Comparison of ENCODE assay signal across 8 cellular contexts in the genomic region with DNA sequence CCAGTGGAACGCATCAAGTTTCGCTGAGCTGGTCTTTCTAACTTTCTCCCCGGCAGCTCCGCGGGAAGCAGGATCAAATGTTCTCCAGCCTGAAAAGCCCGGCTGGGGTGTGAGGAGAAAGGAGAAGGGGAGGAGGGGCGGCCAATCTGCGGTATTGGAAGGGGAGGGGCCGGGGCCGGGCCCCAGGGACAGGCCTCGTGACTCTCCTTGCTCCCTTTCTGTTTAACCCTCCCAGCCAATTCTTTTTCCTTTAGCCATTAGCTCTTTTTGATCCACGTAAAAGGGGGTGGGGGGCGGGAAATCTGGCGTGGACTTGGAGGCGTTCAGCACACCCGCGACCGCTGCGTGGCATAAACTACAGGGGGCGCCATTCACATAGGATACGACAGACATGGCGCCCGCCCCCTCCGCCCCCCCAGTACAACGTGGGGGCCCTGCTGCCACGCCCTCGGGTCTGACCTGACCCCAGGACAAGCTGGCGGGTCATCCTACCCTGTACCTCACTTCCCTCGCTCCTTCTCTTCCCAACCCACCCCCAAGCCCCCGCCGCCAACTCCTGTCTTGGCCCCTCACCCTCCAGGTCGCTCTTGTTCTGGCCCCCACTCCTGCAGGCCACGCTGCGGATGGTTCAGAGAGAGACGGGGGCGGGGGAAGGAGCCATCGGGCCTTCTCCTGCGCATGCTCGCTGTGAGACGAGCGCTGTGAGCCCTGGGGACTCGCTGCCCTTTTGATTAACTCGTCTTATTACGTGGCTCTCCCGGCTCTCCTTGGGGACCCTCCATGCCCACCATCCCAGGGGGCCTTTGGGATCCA. TPM values are rescaled to one million over a fixed set of nuclear protein-coding genes. Genes with fewer than 3 reads are reported as not detected.
DNase-seq lines count a peak whose midpoint lies in the region; ATAC-seq, FAIRE-seq and TF ChIP-seq lines count a peak whose summit lies in the region.

No MANE protein-coding gene starts in this region.

- peak overlapping the region; percentile 82 for H3K4me2 ChIP-seq in astrocyte (ENCODE audit: low read length)

- peaks cover 6% of the 10 kb centered on the region for H3K4me1 Mint-ChIP-seq in T-helper 2 cell treated with Interferon-gamma antibody and Interleukin-4, amounts not matched to agents 5 μg/mL and 100 μg/mL, for 36 hours (ENCODE audit: low read depth)
- H3K4me1 Mint-ChIP-seq in astrocyte (ENCODE audit: low read depth, unreplicated experiment) = peaks cover 5% of the 10 kb centered on the region

- peak; percentile 65 for ATAC-seq in HG03432 (IDR thresholded peaks at IDR 0.05; ENCODE audit: unreplicated experiment)

- H3K27ac ChIP-seq in astrocyte (ENCODE audit: low read depth, low read length) = peak overlapping the region; percentile 11
- H3K27ac ChIP-seq in uterus = peak overlapping the region; percentile 85 to 91

- no peaks in the 10 kb centered on the region for H3K79me2 ChIP-seq in astrocyte (ENCODE audit: insufficient read depth, low read length)

- no peak for FAIRE-seq in astrocyte (lab: Jason Lieb, UNC)

- TF ChIP-seq POLR2A in uterus (IDR thresholded peaks at IDR 0.05) = no peak

- H3K4me1 ChIP-seq in astrocyte (ENCODE audit: insufficient read depth, low read length) (peaks cover 4% of the 10 kb centered on the region), uterus (no peaks in the 10 kb centered on the region)

- DNase-seq in GM12865 (ENCODE audit: low read depth) (peak; percentile 82), astrocyte (ENCODE audit: low read depth) (peak; percentile 81), hippocampal formation (lab: John Stamatoyannopoulos, UW) (peak; percentile 67 to 85), retina (peak; percentile 86), uterus (peak; percentile 83 to 86), GDM1 (lab: John Stamatoyannopoulos, UW) (no peak)
- DNase-seq in T-helper 2 cell treated with Interferon-gamma antibody and Interleukin-4, amounts not matched to agents 5 μg/mL and 100 μg/mL, for 36 hours (ENCODE audit: low spot score) = peak; percentile 54

- H3K36me3 ChIP-seq in astrocyte (ENCODE audit: insufficient read depth, low read length) (no peaks in the 10 kb centered on the region), uterus (no peaks in the 10 kb centered on the region)

- H3K36me3 Mint-ChIP-seq in T-helper 2 cell treated with Interferon-gamma antibody and Interleukin-4, amounts not matched to agents 5 μg/mL and 100 μg/mL, for 36 hours (ENCODE audit: low read depth) = no peaks in the 10 kb centered on the region
- no peaks in the 10 kb centered on the region for H3K36me3 Mint-ChIP-seq in astrocyte (ENCODE audit: low read depth, unreplicated experiment)

- TF ChIP-seq CTCF in GM12865 (IDR thresholded peaks at IDR 0.05; ENCODE audit: insufficient read depth, low read depth, low read length, missing control alignments) (peak; percentile 67), astrocyte (IDR thresholded peaks at IDR 0.05; ENCODE audit: insufficient read depth, low read depth, low read length) (peak; percentile 21), uterus (IDR thresholded peaks at IDR 0.05) (peak; percentile 50 to 83 (median 68))

- H3K4me3 ChIP-seq in GM12865 (ENCODE audit: low read depth, low read length) = peak overlapping the region; percentile 47
- H3K4me3 ChIP-seq in astrocyte (ENCODE audit: insufficient read depth, low read depth, low read length) = peak overlapping the region; percentile 34
- peak overlapping the region; percentile 41 to 49 for H3K4me3 ChIP-seq in uterus

- H3K9ac ChIP-seq in astrocyte (ENCODE audit: low read length) = peak overlapping the region; percentile 62

- H3K9me3 ChIP-seq in astrocyte (ENCODE audit: insufficient read depth, low read depth, low read length) (no peaks in the 10 kb centered on the region), uterus (no peaks in the 10 kb centered on the region)

- no peaks in the 10 kb centered on the region for H3K9me3 Mint-ChIP-seq in T-helper 2 cell treated with Interferon-gamma antibody and Interleukin-4, amounts not matched to agents 5 μg/mL and 100 μg/mL, for 36 hours
- no peaks in the 10 kb centered on the region for H3K9me3 Mint-ChIP-seq in astrocyte (ENCODE audit: unreplicated experiment)

- intact Hi-C loops in uterus (cut with DNase I; ENCODE audit: low total_unique reads) = no loop called here

- H4K20me1 ChIP-seq in astrocyte (ENCODE audit: insufficient read depth, low read length) = no peaks in the 10 kb centered on the region

- H2AFZ ChIP-seq in astrocyte (ENCODE audit: low read depth, low read length) = peak overlapping the region; percentile 70

- H3K4me3 Mint-ChIP-seq in T-helper 2 cell treated with Interferon-gamma antibody and Interleukin-4, amounts not matched to agents 5 μg/mL and 100 μg/mL, for 36 hours = peak overlapping the region; percentile 64
- H3K4me3 Mint-ChIP-seq in astrocyte (ENCODE audit: unreplicated experiment) = peak overlapping the region; percentile 80

- no peak overlapping the region for H3K27ac Mint-ChIP-seq in T-helper 2 cell treated with Interferon-gamma antibody and Interleukin-4, amounts not matched to agents 5 μg/mL and 100 μg/mL, for 36 hours
- H3K27ac Mint-ChIP-seq in astrocyte (ENCODE audit: unreplicated experiment) = peak overlapping the region; percentile 87

- H3K27me3 ChIP-seq in astrocyte (ENCODE audit: insufficient read depth, low read length) (no peaks in the 10 kb centered on the region), uterus (no peaks in the 10 kb centered on the region)

- H3K27me3 Mint-ChIP-seq in T-helper 2 cell treated with Interferon-gamma antibody and Interleukin-4, amounts not matched to agents 5 μg/mL and 100 μg/mL, for 36 hours (ENCODE audit: low read depth) = peaks cover 21% of the 10 kb centered on the region
- H3K27me3 Mint-ChIP-seq in astrocyte (ENCODE audit: low read depth, unreplicated experiment) = peaks cover 8% of the 10 kb centered on the region

RNA-seq across cellular contexts. Expression of a gene that starts 7.8 kb away (rescaled TPM):
- total RNA-seq in astrocyte (5.5 and 5.9 TPM in 2 replicates), uterus (10 to 100 TPM in 3 of 4 donors, 1 to 10 TPM in 1; 4.0 to 32.9 (median 18.1) TPM)
